Comparison of ENCODE assay signal across 1 cellular context in the genomic region with DNA sequence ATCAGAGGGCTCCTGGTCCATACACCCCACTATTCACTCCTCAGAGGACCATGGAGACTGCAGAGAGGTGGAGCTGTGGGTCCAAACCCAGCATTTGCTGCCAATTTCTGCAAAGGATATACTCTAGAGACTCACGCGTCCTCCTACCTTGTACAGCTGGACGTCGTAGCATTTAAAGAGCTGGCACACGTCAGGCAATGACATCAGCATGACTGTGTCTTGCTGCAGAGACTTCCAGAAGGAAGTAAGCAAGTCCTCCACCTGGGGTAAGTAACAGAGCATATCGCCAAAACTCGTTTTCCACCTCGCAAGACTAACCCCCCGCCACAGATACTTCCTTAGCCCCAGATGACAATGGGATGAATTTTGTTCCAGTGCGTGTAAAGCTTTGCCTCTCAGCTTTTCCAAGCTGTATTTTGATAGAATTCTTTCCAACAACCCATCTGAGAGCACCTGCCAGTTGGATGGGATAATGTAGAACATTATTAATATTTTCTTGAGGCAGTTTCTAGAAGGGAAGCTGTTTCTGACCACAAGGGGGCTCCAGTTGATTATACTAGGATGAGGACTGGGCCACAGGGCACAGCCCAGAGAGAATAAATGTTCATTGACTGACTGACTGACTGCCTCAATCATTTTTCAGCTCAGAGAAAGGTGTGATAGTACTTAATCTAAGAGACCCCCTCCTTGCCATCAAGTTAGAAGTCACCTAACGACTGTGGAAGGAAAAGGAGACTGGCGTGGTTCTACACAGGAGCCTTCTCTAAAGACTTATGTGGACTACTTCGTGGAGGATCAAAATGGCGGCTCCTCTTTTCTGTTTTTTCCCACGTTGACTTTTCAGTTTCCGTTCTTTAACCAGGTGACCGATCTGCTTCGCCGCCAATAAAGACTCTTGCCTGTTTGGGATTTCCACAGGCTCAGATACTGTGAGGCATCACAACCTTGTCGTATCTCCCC.
A peak's percentile ranks its signal among the peaks of the same experiment; 100 is the strongest.
TF ChIP-seq lines count a peak whose summit lies in the region.

No MANE protein-coding gene starts in this region.

TF ChIP-seq in H1, 55 proteins besides CTCF, POLR2A, EP300 and RAD21:
- TF ChIP-seq BCL11A (IDR thresholded peaks at IDR 0.05; ENCODE audit: low read depth in 2 of 2, low read length in 2 of 2), result no peak
- peak; percentile 46; the same call in 1 of the 2 replicates for TF ChIP-seq KDM1A (IDR thresholded peaks at IDR 0.05; ENCODE audit: borderline replicate concordance, low read length)
- peak; percentile 63 for TF ChIP-seq YY1 (IDR thresholded peaks at IDR 0.05; ENCODE audit: low read depth, low read length)
